Comparison of ENCODE assay signal across 19 cellular contexts in genomic region chr5:36138900-36139683, GRCh38.
"Had no signal": no experiment of that assay in that cellular context is flagged by ENCODE, and none has a peak within 500 bp of the region (broad histone marks: within the 10 kb centered on the region; RNA-seq: fewer than 3 reads in every experiment).

No MANE protein-coding gene starts in this region.

- H3K27ac Mint-ChIP-seq: activated naive CD8-positive, alpha-beta T cell treated with anti-CD3 and anti-CD28 coated beads, Interleukin-2, amount 10 ng/mL, durations not matched to agents 7 days and 5 days; nephron progenitor cell; progenitor cell of endocrine pancreas; stimulated activated memory B cell treated with anti-CD40 and anti-IgM and Interleukin-4, amounts not matched to agents 10 μg/mL and 1 μg/mL and 100 μg/mL, for 72 hours had no signal

- FAIRE-seq: endothelial cell of umbilical vein had no signal

- H3K4me1 Mint-ChIP-seq: activated naive CD8-positive, alpha-beta T cell treated with anti-CD3 and anti-CD28 coated beads, Interleukin-2, amount 10 ng/mL, durations not matched to agents 7 days and 5 days; nephron progenitor cell; stimulated activated memory B cell treated with anti-CD40 and anti-IgM and Interleukin-4, amounts not matched to agents 10 μg/mL and 1 μg/mL and 100 μg/mL, for 72 hours had no signal

- H3K9me3 ChIP-seq: lower lobe of right lung, tibial artery, uterus had no signal

- H3K4me1 ChIP-seq: lower lobe of right lung, tibial artery, uterus had no signal

- H3K36me3 ChIP-seq: uterus had no signal

- H3K4me3 Mint-ChIP-seq: activated naive CD8-positive, alpha-beta T cell treated with anti-CD3 and anti-CD28 coated beads, Interleukin-2, amount 10 ng/mL, durations not matched to agents 7 days and 5 days; nephron progenitor cell; stimulated activated memory B cell treated with anti-CD40 and anti-IgM and Interleukin-4, amounts not matched to agents 10 μg/mL and 1 μg/mL and 100 μg/mL, for 72 hours had no signal

- H3K27me3 Mint-ChIP-seq: activated naive CD8-positive, alpha-beta T cell treated with anti-CD3 and anti-CD28 coated beads, Interleukin-2, amount 10 ng/mL, durations not matched to agents 7 days and 5 days; progenitor cell of endocrine pancreas; stimulated activated memory B cell treated with anti-CD40 and anti-IgM and Interleukin-4, amounts not matched to agents 10 μg/mL and 1 μg/mL and 100 μg/mL, for 72 hours had no signal

- ATAC-seq: activated CD4-positive, CD25-positive, alpha-beta regulatory T cell treated with anti-CD3 and anti-CD28 coated beads, Interleukin-2, amount 50 U/mL, for 24 hours; stimulated activated memory B cell treated with anti-CD40 and anti-IgM and Interleukin-4, amounts not matched to agents 10 μg/mL and 1 μg/mL and 100 μg/mL, for 72 hours had no signal

- H3K4me3 ChIP-seq: lower lobe of right lung, tibial artery, uterus had no signal

- H3K27me3 ChIP-seq: tibial artery, uterus had no signal

- H3K9me3 Mint-ChIP-seq: nephron progenitor cell had no signal

- H3K27ac ChIP-seq: lower lobe of right lung, tibial artery, uterus had no signal

- DNase-seq: activated CD4-positive, alpha-beta T cell treated with anti-CD3 and anti-CD28 coated beads, Interleukin-2, amount 50 U/mL, for 1 hour; activated CD8-positive, alpha-beta memory T cell treated with anti-CD3 and anti-CD28 coated beads for 24 hours; activated naive CD8-positive, alpha-beta T cell treated with anti-CD3 and anti-CD28 coated beads, Interleukin-2, amount 10 ng/mL, durations not matched to agents 7 days and 5 days; anterior cingulate cortex; cortex of kidney; effector CD8-positive, alpha-beta T cell; foreskin fibroblast; glutamatergic neuron; lower lobe of right lung; nephron progenitor cell; right cardiac atrium; stimulated activated CD4-positive, alpha-beta T cell treated with anti-CD3 and anti-CD28 coated beads, Interleukin-1b, Interleukin-23, amount 100 ng/mL, for 48 hours; T-helper 9 cell; tibial artery; uterus had no signal
